ENCODE assay signal across 8 cellular contexts in genomic region chr1:226702318-226702956, GRCh38. TPM values are rescaled to one million over a fixed set of nuclear protein-coding genes. Genes with fewer than 3 reads are reported as not detected.
DNase-seq lines count a peak whose midpoint lies in the region; ATAC-seq and TF ChIP-seq lines count a peak whose summit lies in the region.

No MANE protein-coding gene starts in this region.

- no peaks in the 10 kb centered on the region for H3K36me3 ChIP-seq in cardiac muscle cell
- peaks cover 0 to 3% (median 2%) of the 10 kb centered on the region in 3 donors for H3K36me3 ChIP-seq in skeletal muscle tissue (ENCODE audit: control insufficient read depth in 3 of 3, insufficient read depth in 3 of 3, low read length in 3 of 3)

- H3K9ac ChIP-seq in skeletal muscle tissue (ENCODE audit: low read depth in 1 of 3, low read length in 3 of 3) = peak overlapping the region; percentile 92 to 96 (median 93)

- H3K4me3 Mint-ChIP-seq in activated CD8-positive, alpha-beta memory T cell treated with anti-CD3 and anti-CD28 coated beads, Interleukin-2, amount 10 ng/mL, durations not matched to agents 7 days and 5 days = peak overlapping the region; percentile 75
- H3K4me3 Mint-ChIP-seq in activated CD4-positive, alpha-beta memory T cell treated with anti-CD3 and anti-CD28 coated beads for 36 hours = peak overlapping the region; percentile 74

- H3K4me3 ChIP-seq in cardiac muscle cell (no peak overlapping the region), skeletal muscle tissue (ENCODE audit: low read length in 3 of 3) (peak overlapping the region; percentile 75 to 91 (median 84))

- H3K9me3 ChIP-seq in cardiac muscle cell (ENCODE audit: low read depth) (no peaks in the 10 kb centered on the region), skeletal muscle tissue (ENCODE audit: control insufficient read depth in 3 of 3, low read length in 3 of 3) (no peaks in the 10 kb centered on the region)

- H3K4me1 ChIP-seq in cardiac muscle cell (ENCODE audit: low read depth) (no peaks in the 10 kb centered on the region), skeletal muscle tissue (ENCODE audit: control insufficient read depth in 3 of 3, insufficient read depth in 3 of 3, low read length in 3 of 3) (peaks cover 35 to 47% (median 44%) of the 10 kb centered on the region in 3 donors)

- no peak for DNase-seq in activated CD8-positive, alpha-beta memory T cell treated with anti-CD3 and anti-CD28 coated beads, Interleukin-2, amount 10 ng/mL, durations not matched to agents 7 days and 5 days
- no peak for DNase-seq in activated CD8-positive, alpha-beta memory T cell treated with anti-CD3 and anti-CD28 coated beads, Interleukin-2, amount 50 U/mL, for 48 hours
- no peak for DNase-seq in activated CD4-positive, alpha-beta memory T cell treated with anti-CD3 and anti-CD28 coated beads for 36 hours
- DNase-seq in cardiac muscle cell (ENCODE audit: low read depth in 1 of 2, low spot score in 1 of 2) (peak in 1 of 2 donors; percentile 75), GM19238 (ENCODE audit: insufficient read length, low spot score) (no peak)

- H3K27me3 ChIP-seq in cardiac muscle cell = no peaks in the 10 kb centered on the region
- H3K27me3 ChIP-seq in skeletal muscle tissue (ENCODE audit: control insufficient read depth in 3 of 3, insufficient read depth in 3 of 3, low read length in 3 of 3) = no peaks in the 10 kb centered on the region

- H3K9me3 Mint-ChIP-seq in activated CD8-positive, alpha-beta memory T cell treated with anti-CD3 and anti-CD28 coated beads, Interleukin-2, amount 10 ng/mL, durations not matched to agents 7 days and 5 days (ENCODE audit: low read depth) = no peaks in the 10 kb centered on the region
- H3K9me3 Mint-ChIP-seq in activated CD4-positive, alpha-beta memory T cell treated with anti-CD3 and anti-CD28 coated beads for 36 hours = no peaks in the 10 kb centered on the region

- CTCF ChIA-PET in activated CD8-positive, alpha-beta memory T cell treated with anti-CD3 and anti-CD28 coated beads, Interleukin-2, amount 10 ng/mL, durations not matched to agents 7 days and 5 days (lab: Charles Lee) = interaction anchor here (0.6 to 2.3 kb wide), 9 partner anchors 8 to 922 kb away, joined by 3 to 10 read pairs (median 3); no protein-coding TSS in a partner anchor
- CTCF ChIA-PET in activated CD4-positive, alpha-beta memory T cell treated with anti-CD3 and anti-CD28 coated beads for 36 hours (lab: Charles Lee) = interaction anchor here (0.9 to 2.8 kb wide), 3 partner anchors 10 to 68 kb away, joined by 4 to 15 read pairs (median 5); no protein-coding TSS in a partner anchor

- TF ChIP-seq CTCF in cardiac muscle cell (IDR thresholded peaks at IDR 0.05; ENCODE audit: low read depth, low read length) = no peak

- H3K27ac ChIP-seq in cardiac muscle cell (peak overlapping the region; percentile 77), skeletal muscle tissue (ENCODE audit: low read depth, low read length) (peak overlapping the region; percentile 95)

- H3K4me1 Mint-ChIP-seq in activated CD8-positive, alpha-beta memory T cell treated with anti-CD3 and anti-CD28 coated beads, Interleukin-2, amount 10 ng/mL, durations not matched to agents 7 days and 5 days = peaks cover 56% of the 10 kb centered on the region
- H3K4me1 Mint-ChIP-seq in activated CD4-positive, alpha-beta memory T cell treated with anti-CD3 and anti-CD28 coated beads for 36 hours (ENCODE audit: low read depth) = peaks cover 78% of the 10 kb centered on the region

- no peaks in the 10 kb centered on the region for H3K27me3 Mint-ChIP-seq in activated CD8-positive, alpha-beta memory T cell treated with anti-CD3 and anti-CD28 coated beads, Interleukin-2, amount 10 ng/mL, durations not matched to agents 7 days and 5 days
- no peaks in the 10 kb centered on the region for H3K27me3 Mint-ChIP-seq in activated CD4-positive, alpha-beta memory T cell treated with anti-CD3 and anti-CD28 coated beads for 36 hours

- POLR2A ChIA-PET in activated CD4-positive, alpha-beta memory T cell treated with anti-CD3 and anti-CD28 coated beads for 36 hours (lab: Charles Lee) = interaction anchor here (0.8 to 1.5 kb wide), 4 partner anchors 18 to 122 kb away, joined by 3 to 5 read pairs (median 4); no protein-coding TSS in a partner anchor

- H3K27ac Mint-ChIP-seq in activated CD8-positive, alpha-beta memory T cell treated with anti-CD3 and anti-CD28 coated beads, Interleukin-2, amount 10 ng/mL, durations not matched to agents 7 days and 5 days = peak overlapping the region; percentile 83
- H3K27ac Mint-ChIP-seq in activated CD4-positive, alpha-beta memory T cell treated with anti-CD3 and anti-CD28 coated beads for 36 hours = peak overlapping the region; percentile 89

- H3K36me3 Mint-ChIP-seq in activated CD8-positive, alpha-beta memory T cell treated with anti-CD3 and anti-CD28 coated beads, Interleukin-2, amount 10 ng/mL, durations not matched to agents 7 days and 5 days = peaks cover 12% of the 10 kb centered on the region
- peaks cover 19% of the 10 kb centered on the region for H3K36me3 Mint-ChIP-seq in activated CD4-positive, alpha-beta memory T cell treated with anti-CD3 and anti-CD28 coated beads for 36 hours

- ATAC-seq in activated CD8-positive, alpha-beta memory T cell treated with anti-CD3 and anti-CD28 coated beads, Interleukin-2, amount 10 ng/mL, durations not matched to agents 7 days and 5 days = no peak
- no peak for ATAC-seq in HG03460 (IDR thresholded peaks at IDR 0.05; ENCODE audit: unreplicated experiment)
- no peak for ATAC-seq in HG03108 (IDR thresholded peaks at IDR 0.05; ENCODE audit: unreplicated experiment)

- intact Hi-C loops in activated CD4-positive, alpha-beta memory T cell treated with anti-CD3 and anti-CD28 coated beads for 36 hours (cut with micrococcal nuclease) = no loop called here

RNA-seq across cellular contexts. Expression of gene ITPKB, which starts 36.6 kb away (rescaled TPM):
- 10 to 100 TPM; 40.9 to 43.4 TPM for total RNA-seq in activated CD8-positive, alpha-beta memory T cell treated with anti-CD3 and anti-CD28 coated beads, Interleukin-2, amount 10 ng/mL, durations not matched to agents 7 days and 5 days
- total RNA-seq in activated CD4-positive, alpha-beta memory T cell treated with anti-CD3 and anti-CD28 coated beads for 36 hours = 10 to 100 TPM; 37.5 to 38.5 TPM
- total RNA-seq in cardiac muscle cell = 4.5 and 12.0 TPM in 2 replicates
- 3.8 and 7.2 TPM in 2 replicates for polyA plus RNA-seq in cardiac muscle cell
- 18.8 TPM for total RNA-seq in skeletal muscle tissue
